11 cellular contexts compared by ENCODE assay signal in the genomic region with DNA sequence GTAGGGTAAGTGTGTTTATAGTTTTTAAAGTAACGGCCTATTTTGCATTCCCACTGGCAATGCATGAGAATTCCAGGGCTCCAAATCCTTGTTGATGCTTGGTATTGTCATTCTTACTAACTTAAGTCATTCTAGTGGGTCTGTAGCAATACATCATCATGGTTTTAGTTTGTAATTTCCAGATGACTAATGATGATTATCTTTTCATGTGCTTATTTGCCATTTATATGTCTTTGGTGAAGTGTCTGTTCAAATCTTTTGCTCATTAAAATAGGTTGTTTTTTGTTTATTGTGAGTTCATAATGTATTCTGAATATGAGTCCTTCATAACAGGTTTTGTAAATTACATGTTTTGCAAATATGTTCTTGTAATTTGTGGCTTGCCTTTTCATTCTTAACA. TPM values are rescaled to one million over a fixed set of nuclear protein-coding genes. Genes with fewer than 3 reads are reported as not detected.
DNase-seq lines count a peak whose midpoint lies in the region; ATAC-seq, FAIRE-seq and TF ChIP-seq lines count a peak whose summit lies in the region.
"Had no signal": no experiment of that assay in that cellular context is flagged by ENCODE, and none has a peak within 500 bp of the region (broad histone marks: within the 10 kb centered on the region; RNA-seq: fewer than 3 reads in every experiment).

No MANE protein-coding gene starts in this region.

- no peak overlapping the region for H4K5ac ChIP-seq in IMR-90 (ENCODE audit: low read depth, low read length)

- TF ChIP-seq CTCF in IMR-90 (conservative IDR thresholded peaks at IDR 0.05; ENCODE audit: low read depth, low read length) (no peak), kidney (IDR thresholded peaks at IDR 0.05; ENCODE audit: borderline replicate concordance, extremely low read depth, insufficient read depth) (no peak)

- dilution Hi-C loops in IMR-90 (cut with HindIII; ENCODE audit: low sequenced_read_pairs, unreplicated experiment), result no loop called here

- H3K27ac ChIP-seq in IMR-90 (ENCODE audit: insufficient read depth, low read length) (no peak overlapping the region), kidney (ENCODE audit: low read depth in 2 of 2, low read length in 2 of 2) (no peak overlapping the region)

- WGBS in IMR-90 (ENCODE audit: extremely low coverage in 2 of 2, insufficient read length in 1 of 2), 2 experiments, result no CpG with 5 or more reads among the region's 1 CpG

- no peak overlapping the region for H2BK15ac ChIP-seq in IMR-90 (ENCODE audit: low read depth, low read length)

- no peak overlapping the region for H2BK20ac ChIP-seq in IMR-90 (ENCODE audit: low read depth, low read length)

- peak overlapping the region; percentile 91 for H2BK5ac ChIP-seq in IMR-90 (ENCODE audit: low read depth, low read length, poor library complexity, severe bottlenecking)

- peaks cover 36% of the 10 kb centered on the region for H4K20me1 ChIP-seq in IMR-90 (ENCODE audit: insufficient read depth, low read length)

- CTCF ChIA-PET in IMR-90 (lab: Yijun Ruan, JAX), result no interaction called here

- H2BK120ac ChIP-seq in IMR-90 (ENCODE audit: low read depth, low read length), result no peak overlapping the region

- TF ChIP-seq RAD21 in IMR-90 (IDR thresholded peaks at IDR 0.05; ENCODE audit: low read length), result no peak

- no peak overlapping the region for H2AK9ac ChIP-seq in IMR-90 (replicated peaks; ENCODE audit: low read depth, low read length, poor library complexity)

- BruUV-seq in IMR-90 (replicated peaks; lab: Mats Ljungman, UMichigan), result no TSS peak

- in situ Hi-C loops in IMR-90 (cut with MboI; ENCODE audit: low sequenced_read_pairs), result no loop called here

- no peak for FAIRE-seq in kidney (lab: Jason Lieb, UNC)

- intact Hi-C loops in IMR-90 (cut with micrococcal nuclease), result no loop called here
- intact Hi-C loops in kidney (cut with DNase I), result no loop called here

- H2AFZ ChIP-seq in IMR-90 (replicated peaks; ENCODE audit: low read length, poor library complexity), result no peak overlapping the region

- POLR2A ChIA-PET in IMR-90 (lab: Charles Lee; ENCODE audit: unreplicated experiment), result interaction anchor here (0.6 kb wide), 1 partner anchor 85 kb away, joined by 7 read pairs; no protein-coding TSS in a partner anchor

- peaks cover 23% of the 10 kb centered on the region for H3K4me1 ChIP-seq in IMR-90 (ENCODE audit: control insufficient read depth, insufficient read depth, low read length)
- H3K4me1 ChIP-seq in kidney (ENCODE audit: control insufficient read depth in 1 of 2, insufficient read depth in 1 of 2, low read depth in 1 of 2, low read length in 2 of 2), result peaks cover 14 to 26% of the 10 kb centered on the region in 2 donors

- peaks cover 11 to 61% of the 10 kb centered on the region in 2 experiments for H3K79me1 ChIP-seq in IMR-90 (ENCODE audit: low read depth in 1 of 2, low read length in 2 of 2)

- no peaks in the 10 kb centered on the region for H3K27me3 ChIP-seq in IMR-90 (ENCODE audit: control insufficient read depth, insufficient read depth, low read length)

- H4K91ac ChIP-seq in IMR-90 (ENCODE audit: insufficient read depth, low read depth, low read length), result no peak overlapping the region

- H3K4ac ChIP-seq in IMR-90 (ENCODE audit: low read depth, low read length), result no peak overlapping the region

- H3K23ac ChIP-seq in IMR-90 (ENCODE audit: low read depth, low read length), result no peak overlapping the region

- H3K4me3 ChIP-seq in IMR-90 (ENCODE audit: insufficient read depth, low read depth, low read length) (no peak overlapping the region), kidney (ENCODE audit: low read length in 2 of 2) (no peak overlapping the region)

- peak; percentile 53 for ATAC-seq in IMR-90 (ENCODE audit: low read depth)
- ATAC-seq in HG03097 (IDR thresholded peaks at IDR 0.05; ENCODE audit: low FRiP score, unreplicated experiment), result no peak
- ATAC-seq: naive thymus-derived CD4-positive, alpha-beta T cell had no signal

- no peak overlapping the region for H3K9ac ChIP-seq in IMR-90 (ENCODE audit: low read depth, low read length)
- no peak overlapping the region for H3K9ac ChIP-seq in kidney (ENCODE audit: low read length in 2 of 2)

- no peak overlapping the region for H3K14ac ChIP-seq in IMR-90 (replicated peaks; ENCODE audit: low read depth, low read length)

- H3K9me3 ChIP-seq in IMR-90 (ENCODE audit: control insufficient read depth, insufficient read depth, low read length), result no peaks in the 10 kb centered on the region
- H3K9me3 ChIP-seq in kidney (ENCODE audit: control insufficient read depth in 1 of 2, low read length in 2 of 2), result no peaks in the 10 kb centered on the region

- H2AK5ac ChIP-seq in IMR-90 (ENCODE audit: low read depth, low read length), result no peak overlapping the region

- H3K36me3 ChIP-seq in IMR-90 (ENCODE audit: control insufficient read depth, insufficient read depth, low read length), result no peaks in the 10 kb centered on the region
- H3K36me3 ChIP-seq in kidney (ENCODE audit: control insufficient read depth in 1 of 2, insufficient read depth in 2 of 2, low read length in 2 of 2), result no peaks in the 10 kb centered on the region

- H4K8ac ChIP-seq in IMR-90 (ENCODE audit: low read depth in 2 of 2, low read length in 2 of 2), result no peak overlapping the region

- no peak overlapping the region for H3K18ac ChIP-seq in IMR-90 (ENCODE audit: low read depth, low read length)

- no peak overlapping the region; the same call in 1 of the 2 replicates for H3K4me2 ChIP-seq in IMR-90 (ENCODE audit: low read depth, low read length)

- no peak overlapping the region for H3K56ac ChIP-seq in IMR-90 (ENCODE audit: extremely low read depth, insufficient read depth, low read length)

- peaks cover 15% of the 10 kb centered on the region for H3K9me1 ChIP-seq in IMR-90 (ENCODE audit: insufficient read depth, low read length)

- peak; percentile 70 for DNase-seq in AG08395 (ENCODE audit: low spot score)
- DNase-seq in IMR-90, result peak; percentile 83
- peak; percentile 87 for DNase-seq in dedifferentiated amniotic fluid mesenchymal stem cell (ENCODE audit: extremely low spot score)
- DNase-seq in myocyte (ENCODE audit: low read depth), result peak; percentile 47
- no peak for DNase-seq in NOMO-1 treated with DMSO at 0.1 percent for 48 hours (lab: John Stamatoyannopoulos, UW; ENCODE audit: unreplicated experiment)
- DNase-seq in kidney, result no peak
- DNase-seq in activated gamma-delta T cell treated with Interleukin-2 at 50 U/mL for 16 hours, result no peak
- DNase-seq: activated effector memory CD4-positive, alpha-beta T cell treated with Interleukin-2 at 50 U/mL for 16 hours; naive thymus-derived CD4-positive, alpha-beta T cell; NCI-H748 treated with DMSO at 0.1 percent for 48 hours had no signal

- TF ChIP-seq POLR2A in IMR-90 (IDR thresholded peaks at IDR 0.05; ENCODE audit: low read depth, low read length), result no peak

TF ChIP-seq in IMR-90, 13 proteins besides CTCF, POLR2A, EP300 and RAD21:
- TF ChIP-seq FOS (IDR thresholded peaks at IDR 0.05; ENCODE audit: low read depth, low read length) (0 out of 2 replicates have a peak, but pooled peaks have one; percentile 21), BHLHE40 (IDR thresholded peaks at IDR 0.05; ENCODE audit: low read depth, low read length) (no peak), CEBPB (IDR thresholded peaks at IDR 0.05; ENCODE audit: low read depth, low read length) (peak; percentile 87), NFE2L2 (IDR thresholded peaks at IDR 0.05; ENCODE audit: low read depth, low read length) (no peak), ELK1 (IDR thresholded peaks at IDR 0.05; ENCODE audit: borderline replicate concordance, low read depth, low read length) (no peak)

RNA-seq across cellular contexts. Expression of gene MTMR3, which starts 31.2 kb away (rescaled TPM):
- total RNA-seq in IMR-90 (2012; rRNA removed) (26.1 and 29.4 TPM in 2 replicates), myocyte (25.7 and 29.3 TPM in 2 replicates), kidney (56.2 TPM)
- polyA plus RNA-seq in IMR-90 (2012; rRNA removed) (21.3 and 22.3 TPM in 2 replicates), kidney (ENCODE audit: insufficient read depth, low read depth, low replicate concordance) (9.6 TPM)
- polyA plus RNA-seq in IMR-90 (2012; cell fraction: cytosol; rRNA removed), result 8.9 and 9.6 TPM in 2 replicates
- 79.3 and 99.6 TPM in 2 replicates for polyA plus RNA-seq in IMR-90 (2012; cell fraction: nucleus; rRNA removed; ENCODE audit: low replicate concordance)
- 21.6 TPM for polyA plus RNA-seq in myocyte (2012)

Comparison
In these comparisons a context has a peak if more than half of its experiments do, and no peak if none do; other contexts are left out.
1. DNase-seq: peak in AG08395 (single experiment), IMR-90 (single experiment), dedifferentiated amniotic fluid mesenchymal stem cell (single experiment) and myocyte (single experiment); none in NOMO-1 treated with DMSO at 0.1 percent for 48 hours (single experiment), kidney (single experiment) and activated gamma-delta T cell treated with Interleukin-2 at 50 U/mL for 16 hours (single experiment).